ENCODE assay signal across 24 cellular contexts in the genomic region with DNA sequence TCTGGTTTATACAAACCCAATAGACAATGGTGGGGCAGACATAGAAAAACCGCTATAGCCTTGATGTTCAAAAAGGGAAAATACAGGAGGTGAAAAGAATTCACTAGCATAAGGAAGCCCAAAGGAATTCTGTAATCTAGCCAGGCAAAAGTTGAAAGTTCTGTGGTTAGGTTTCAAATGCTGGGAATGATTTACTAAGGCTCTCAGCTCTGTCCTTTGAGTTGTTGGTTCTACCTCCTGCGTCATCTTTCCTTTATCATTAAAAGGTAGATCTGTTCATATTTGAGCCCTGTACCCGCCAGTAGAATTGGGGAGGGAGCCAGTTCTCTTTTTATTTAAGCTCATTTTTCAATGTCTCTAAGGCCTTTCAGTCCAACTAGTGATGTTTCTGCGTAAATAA.
"Had no signal": no experiment of that assay in that cellular context is flagged by ENCODE, and none has a peak within 500 bp of the region (broad histone marks: within the 10 kb centered on the region; RNA-seq: fewer than 3 reads in every experiment).

No MANE protein-coding gene starts in this region.

- H3K27me3 Mint-ChIP-seq: dendritic cell treated with granulocyte-macrophage colony-stimulating factor and Interleukin-4, amounts not matched to agents 40 ng/mL and 50 ng/mL, for 4 days; effector memory CD8-positive, alpha-beta T cell; naive B cell had no signal

- H3K27me3 ChIP-seq: colonic mucosa, esophagus squamous epithelium, gastrocnemius medialis, heart right ventricle had no signal

- H3K4me1 ChIP-seq: colonic mucosa, esophagus squamous epithelium, gastrocnemius medialis, heart right ventricle, left ventricle myocardium inferior, lower lobe of right lung had no signal

- H3K9me3 ChIP-seq: colonic mucosa, gastrocnemius medialis, lower lobe of right lung had no signal

- H3K4me1 Mint-ChIP-seq: endodermal cell, mesothelial cell of epicardium, naive B cell had no signal

- H3K36me3 Mint-ChIP-seq: mesothelial cell of epicardium, naive B cell had no signal

- H3K27ac Mint-ChIP-seq: dendritic cell treated with granulocyte-macrophage colony-stimulating factor and Interleukin-4, amounts not matched to agents 40 ng/mL and 50 ng/mL, for 4 days; effector memory CD8-positive, alpha-beta T cell; endodermal cell; mesothelial cell of epicardium; naive B cell had no signal

- H3K36me3 ChIP-seq: colonic mucosa, esophagus squamous epithelium, gastrocnemius medialis, heart right ventricle, left ventricle myocardium inferior, lower lobe of right lung had no signal

- ATAC-seq: effector memory CD8-positive, alpha-beta T cell; esophagus mucosa; gastrocnemius medialis; heart right ventricle; left cardiac atrium; lower lobe of right lung; mucosa of descending colon had no signal

- H3K27ac ChIP-seq: colonic mucosa, epithelial cell of prostate, esophagus squamous epithelium, gastrocnemius medialis, heart right ventricle, left ventricle myocardium inferior, lower lobe of right lung had no signal

- H3K4me3 Mint-ChIP-seq: dendritic cell treated with granulocyte-macrophage colony-stimulating factor and Interleukin-4, amounts not matched to agents 40 ng/mL and 50 ng/mL, for 4 days; effector memory CD8-positive, alpha-beta T cell; endodermal cell; mesothelial cell of epicardium; naive B cell had no signal

- H3K4me3 ChIP-seq: colonic mucosa, esophagus squamous epithelium, gastrocnemius medialis, heart right ventricle, left ventricle myocardium inferior, lower lobe of right lung, mucosa of descending colon had no signal

- DNase-seq: colonic mucosa; cortex of kidney; effector CD8-positive, alpha-beta T cell; effector memory CD8-positive, alpha-beta T cell; endodermal cell; erythroblast; esophagus squamous epithelium; foreskin fibroblast; foreskin melanocyte; gastrocnemius medialis; glutamatergic neuron; head of caudate nucleus; heart right ventricle; hippocampal formation; left cardiac atrium; left ventricle myocardium inferior; lower lobe of right lung; mesenchymal stem cell; mucosa of descending colon; naive B cell had no signal
